17 cellular contexts compared by ENCODE assay signal in genomic region chr5:59716029-59716428, GRCh38.
A peak's percentile ranks its signal among the peaks of the same experiment; 100 is the strongest.
DNase-seq lines count a peak whose midpoint lies in the region; FAIRE-seq and TF ChIP-seq lines count a peak whose summit lies in the region.
"Had no signal": no experiment of that assay in that cellular context is flagged by ENCODE, and none has a peak within 500 bp of the region (broad histone marks: within the 10 kb centered on the region; RNA-seq: fewer than 3 reads in every experiment).

No MANE protein-coding gene starts in this region.

- H4K20me1 ChIP-seq in GM23248 (ENCODE audit: insufficient read depth), result no peaks in the 10 kb centered on the region

- H3K9me2 ChIP-seq in GM23248 (ENCODE audit: insufficient read depth), result no peaks in the 10 kb centered on the region

- no peak for FAIRE-seq in bronchial epithelial cell (lab: Jason Lieb, UNC)
- peak; percentile 87 for FAIRE-seq in urothelium cell line (lab: Jason Lieb, UNC)
- FAIRE-seq: A204.1, GM12878, GM18507 had no signal

- no peaks in the 10 kb centered on the region for H3K9me3 Mint-ChIP-seq in chondrocyte (ENCODE audit: low read depth)

- no peak overlapping the region for H3K27ac Mint-ChIP-seq in chondrocyte (ENCODE audit: unreplicated experiment)
- H3K27ac Mint-ChIP-seq: B cell; CD4-positive, alpha-beta memory T cell; GM23338 had no signal

- H3K4me3 ChIP-seq in bronchial epithelial cell (ENCODE audit: low read depth, low read length) (no peak overlapping the region), epithelial cell of esophagus (ENCODE audit: low read length) (no peak overlapping the region), GM23248 (no peak overlapping the region)
- H3K4me3 ChIP-seq: GM12878, GM23338 had no signal

- H3K4me2 ChIP-seq in GM23248 (ENCODE audit: unreplicated experiment), result no peak overlapping the region
- H3K4me2 ChIP-seq: GM23338 had no signal

- H3K9me3 ChIP-seq in GM23248 (ENCODE audit: low read depth), result no peaks in the 10 kb centered on the region

- H2AFZ ChIP-seq in GM23248, result no peak overlapping the region
- H2AFZ ChIP-seq: GM23338 had no signal

- TF ChIP-seq CTCF in bronchial epithelial cell (IDR thresholded peaks at IDR 0.05; ENCODE audit: insufficient read depth, low read length, severe bottlenecking), result no peak
- no peak for TF ChIP-seq CTCF in epithelial cell of esophagus (IDR thresholded peaks at IDR 0.05; ENCODE audit: insufficient read depth, low read depth, low read length, missing control alignments)
- TF ChIP-seq CTCF in chondrocyte (IDR thresholded peaks at IDR 0.05), result no peak

- no peaks in the 10 kb centered on the region for H3F3A ChIP-seq in GM23248 (ENCODE audit: insufficient read depth)

- no peaks in the 10 kb centered on the region for H3K36me3 ChIP-seq in bronchial epithelial cell (ENCODE audit: control insufficient read depth, insufficient read depth, low read length)
- H3K36me3 ChIP-seq in GM23248 (ENCODE audit: low read depth), result no peaks in the 10 kb centered on the region

- in situ Hi-C loops in GM23248 (cut with MboI), result no loop called here

- H3K4me1 Mint-ChIP-seq in chondrocyte (ENCODE audit: low read depth), result peaks cover 18% of the 10 kb centered on the region
- H3K4me1 Mint-ChIP-seq: B cell; CD4-positive, alpha-beta memory T cell had no signal

- no peaks in the 10 kb centered on the region for H3K79me2 ChIP-seq in GM23248 (ENCODE audit: insufficient read depth)

- H3K27ac ChIP-seq in GM23248, result no peak overlapping the region
- H3K27ac ChIP-seq: C4-2B had no signal

- H3K9ac ChIP-seq in GM23248, result no peak overlapping the region

- 90 to 92% methylated on average over 9 of the region's 9 CpGs for WGBS in GM23248 (ENCODE audit: low coverage in 1 of 2, low lambda C conversion rate in 2 of 2, missing lambda C conversion rate in 2 of 2), 2 experiments

- H3K4me3 Mint-ChIP-seq in chondrocyte (ENCODE audit: unreplicated experiment), result no peak overlapping the region
- H3K4me3 Mint-ChIP-seq: B cell; CD4-positive, alpha-beta memory T cell; GM23338 had no signal

- H3K27me3 Mint-ChIP-seq in chondrocyte (ENCODE audit: low read depth), result no peaks in the 10 kb centered on the region
- H3K27me3 Mint-ChIP-seq: B cell; CD4-positive, alpha-beta memory T cell had no signal

- no peaks in the 10 kb centered on the region for H3K27me3 ChIP-seq in bronchial epithelial cell (ENCODE audit: control insufficient read depth, insufficient read depth, low read length)
- H3K27me3 ChIP-seq in GM23248 (replicated peaks; ENCODE audit: insufficient read depth), result no peaks in the 10 kb centered on the region

- H3K36me3 Mint-ChIP-seq in chondrocyte (ENCODE audit: low read depth), result no peaks in the 10 kb centered on the region

- peak; percentile 21 for DNase-seq in bronchial epithelial cell (ENCODE audit: low read depth)
- DNase-seq in epithelial cell of esophagus (ENCODE audit: low read depth), result peak; percentile 70
- DNase-seq in iris pigment epithelial cell (ENCODE audit: low read depth), result peak; percentile 55
- no peak for DNase-seq in urothelium cell line (ENCODE audit: low spot score)
- no peak for DNase-seq in kidney tubule cell (ENCODE audit: low spot score)
- no peak for DNase-seq in chondrocyte (ENCODE audit: low spot score)
- no peak for DNase-seq in GM23248
- DNase-seq: CD4-positive, alpha-beta memory T cell; DMS79; H7; IMR-90 had no signal

- H3K4me1 ChIP-seq in GM23248 (ENCODE audit: insufficient read depth), result no peaks in the 10 kb centered on the region

Comparison
In these comparisons a context has a peak if more than half of its experiments do, and no peak if none do; other contexts are left out.
1. DNase-seq: peak in bronchial epithelial cell (single experiment), epithelial cell of esophagus (single experiment) and iris pigment epithelial cell (single experiment); none in urothelium cell line (single experiment), kidney tubule cell (single experiment), chondrocyte (single experiment) and GM23248 (single experiment).